ENCODE assay signal across 24 cellular contexts in genomic region chr15:93497256-93497655, GRCh38.
"Had no signal": no experiment of that assay in that cellular context is flagged by ENCODE, and none has a peak within 500 bp of the region (broad histone marks: within the 10 kb centered on the region; RNA-seq: fewer than 3 reads in every experiment).

No MANE protein-coding gene starts in this region.

- DNase-seq: activated CD4-positive, alpha-beta T cell treated with anti-CD3 and anti-CD28 coated beads for 36 hours; activated CD4-positive, CD25-positive, alpha-beta regulatory T cell; activated CD8-positive, alpha-beta memory T cell treated with anti-CD3 and anti-CD28 coated beads, Interleukin-2, amount 10 ng/mL, durations not matched to agents 7 days and 5 days; activated CD8-positive, alpha-beta T cell treated with anti-CD3 and anti-CD28 coated beads, Interleukin-2, amount 10 ng/mL, durations not matched to agents 7 days and 5 days; activated naive CD4-positive, alpha-beta T cell; activated T-cell treated with anti-CD3 and anti-CD28 coated beads, Interleukin-2, amount 50 U/mL, for 48 hours; caudate nucleus; endodermal cell; esophagus squamous epithelium; left ventricle myocardium inferior; mucosa of descending colon; small intestine; stimulated activated CD4-positive, alpha-beta T cell treated with anti-CD3 and anti-CD28 coated beads, Interleukin-4, amount 100 ng/mL, for 24 hours; trophoblast cell; uterus had no signal

- H3K4me3 Mint-ChIP-seq: activated CD4-positive, alpha-beta T cell treated with anti-CD3 and anti-CD28 coated beads for 36 hours; activated CD8-positive, alpha-beta memory T cell treated with anti-CD3 and anti-CD28 coated beads, Interleukin-2, amount 10 ng/mL, durations not matched to agents 7 days and 5 days; activated CD8-positive, alpha-beta T cell treated with anti-CD3 and anti-CD28 coated beads, Interleukin-2, amount 10 ng/mL, durations not matched to agents 7 days and 5 days; dendritic cell treated with granulocyte-macrophage colony-stimulating factor and Interleukin-4, amounts not matched to agents 40 ng/mL and 50 ng/mL, for 4 days; endodermal cell; natural killer cell treated with Interleukin-12 subunit alpha and Interleukin-12 subunit beta and Interleukin-15 and Interleukin-18, amount 100 ng/mL, for 72 hours; stimulated activated effector memory CD8-positive, alpha-beta T cell treated with anti-CD3 and anti-CD28 coated beads, Interleukin-12 subunit alpha, Interleukin-12 subunit beta, amount 100 ng/mL, for 72 hours; stimulated activated naive CD8-positive, alpha-beta T cell treated with anti-CD3 and anti-CD28 coated beads, Interleukin-15, Interleukin-2, amounts not matched to agents 100 ng/mL and 50 ng/mL, for 24 hours had no signal

- H3K4me1 Mint-ChIP-seq: activated CD4-positive, alpha-beta T cell treated with anti-CD3 and anti-CD28 coated beads for 36 hours; activated CD8-positive, alpha-beta memory T cell treated with anti-CD3 and anti-CD28 coated beads, Interleukin-2, amount 10 ng/mL, durations not matched to agents 7 days and 5 days; stimulated activated effector memory CD8-positive, alpha-beta T cell treated with anti-CD3 and anti-CD28 coated beads, Interleukin-12 subunit alpha, Interleukin-12 subunit beta, amount 100 ng/mL, for 72 hours had no signal

- H3K27ac ChIP-seq: thoracic aorta, uterus had no signal

- FAIRE-seq: frontal cortex, small intestine had no signal

- H3K27ac Mint-ChIP-seq: activated CD4-positive, alpha-beta T cell treated with anti-CD3 and anti-CD28 coated beads for 36 hours; activated CD8-positive, alpha-beta memory T cell treated with anti-CD3 and anti-CD28 coated beads, Interleukin-2, amount 10 ng/mL, durations not matched to agents 7 days and 5 days; activated CD8-positive, alpha-beta T cell treated with anti-CD3 and anti-CD28 coated beads, Interleukin-2, amount 10 ng/mL, durations not matched to agents 7 days and 5 days; activated naive CD4-positive, alpha-beta T cell treated with anti-CD3 and anti-CD28 coated beads, Interleukin-2, amount 50 U/mL, for 72 hours; activated T-helper 2 cell treated with anti-CD3 and anti-CD28 coated beads, Interferon-gamma antibody, Interleukin-2, Interleukin-4, amounts not matched to agents 10 μg/mL and 5 μg/mL and 100 μg/mL, durations not matched to agents 14 hours and 24 hours and 36 hours; dendritic cell treated with granulocyte-macrophage colony-stimulating factor and Interleukin-4, amounts not matched to agents 40 ng/mL and 50 ng/mL, for 4 days; natural killer cell treated with Interleukin-12 subunit alpha and Interleukin-12 subunit beta and Interleukin-15 and Interleukin-18, amount 100 ng/mL, for 72 hours; stimulated activated effector memory CD8-positive, alpha-beta T cell treated with anti-CD3 and anti-CD28 coated beads, Interleukin-12 subunit alpha, Interleukin-12 subunit beta, amount 100 ng/mL, for 72 hours; stimulated activated naive CD8-positive, alpha-beta T cell treated with anti-CD3 and anti-CD28 coated beads, Interleukin-15, Interleukin-2, amounts not matched to agents 100 ng/mL and 50 ng/mL, for 24 hours had no signal

- H3K27me3 ChIP-seq: esophagus squamous epithelium, uterus had no signal

- H3K4me1 ChIP-seq: uterus had no signal

- H3K9me3 Mint-ChIP-seq: activated naive CD4-positive, alpha-beta T cell treated with anti-CD3 and anti-CD28 coated beads, Interleukin-2, amount 50 U/mL, for 72 hours; activated T-helper 2 cell treated with anti-CD3 and anti-CD28 coated beads, Interferon-gamma antibody, Interleukin-2, Interleukin-4, amounts not matched to agents 10 μg/mL and 5 μg/mL and 100 μg/mL, durations not matched to agents 14 hours and 24 hours and 36 hours; dendritic cell treated with granulocyte-macrophage colony-stimulating factor and Interleukin-4, amounts not matched to agents 40 ng/mL and 50 ng/mL, for 4 days; endodermal cell; natural killer cell treated with Interleukin-12 subunit alpha and Interleukin-12 subunit beta and Interleukin-15 and Interleukin-18, amount 100 ng/mL, for 72 hours; stimulated activated effector memory CD8-positive, alpha-beta T cell treated with anti-CD3 and anti-CD28 coated beads, Interleukin-12 subunit alpha, Interleukin-12 subunit beta, amount 100 ng/mL, for 72 hours; stimulated activated naive CD8-positive, alpha-beta T cell treated with anti-CD3 and anti-CD28 coated beads, Interleukin-15, Interleukin-2, amounts not matched to agents 100 ng/mL and 50 ng/mL, for 24 hours had no signal

- H3K27me3 Mint-ChIP-seq: activated CD4-positive, alpha-beta T cell treated with anti-CD3 and anti-CD28 coated beads for 36 hours; dendritic cell treated with granulocyte-macrophage colony-stimulating factor and Interleukin-4, amounts not matched to agents 40 ng/mL and 50 ng/mL, for 4 days; stimulated activated naive CD8-positive, alpha-beta T cell treated with anti-CD3 and anti-CD28 coated beads, Interleukin-15, Interleukin-2, amounts not matched to agents 100 ng/mL and 50 ng/mL, for 24 hours had no signal

- ATAC-seq: activated CD4-positive, alpha-beta T cell treated with anti-CD3 and anti-CD28 coated beads for 36 hours; activated CD8-positive, alpha-beta memory T cell treated with anti-CD3 and anti-CD28 coated beads, Interleukin-2, amount 10 ng/mL, durations not matched to agents 7 days and 5 days; activated CD8-positive, alpha-beta T cell treated with anti-CD3 and anti-CD28 coated beads, Interleukin-2, amount 10 ng/mL, durations not matched to agents 7 days and 5 days; activated naive CD4-positive, alpha-beta T cell treated with anti-CD3 and anti-CD28 coated beads, Interleukin-2, amount 50 U/mL, for 72 hours; mucosa of descending colon; natural killer cell treated with Interleukin-12 subunit alpha and Interleukin-12 subunit beta and Interleukin-15 and Interleukin-18, amount 100 ng/mL, for 72 hours; sciatic nerve; stimulated activated effector memory CD8-positive, alpha-beta T cell treated with anti-CD3 and anti-CD28 coated beads, Interleukin-12 subunit alpha, Interleukin-12 subunit beta, amount 100 ng/mL, for 72 hours had no signal

- H3K36me3 Mint-ChIP-seq: activated CD8-positive, alpha-beta memory T cell treated with anti-CD3 and anti-CD28 coated beads, Interleukin-2, amount 10 ng/mL, durations not matched to agents 7 days and 5 days; activated naive CD4-positive, alpha-beta T cell treated with anti-CD3 and anti-CD28 coated beads, Interleukin-2, amount 50 U/mL, for 72 hours; natural killer cell treated with Interleukin-12 subunit alpha and Interleukin-12 subunit beta and Interleukin-15 and Interleukin-18, amount 100 ng/mL, for 72 hours; stimulated activated effector memory CD8-positive, alpha-beta T cell treated with anti-CD3 and anti-CD28 coated beads, Interleukin-12 subunit alpha, Interleukin-12 subunit beta, amount 100 ng/mL, for 72 hours had no signal
